8 cellular contexts compared by ENCODE assay signal in the genomic region with DNA sequence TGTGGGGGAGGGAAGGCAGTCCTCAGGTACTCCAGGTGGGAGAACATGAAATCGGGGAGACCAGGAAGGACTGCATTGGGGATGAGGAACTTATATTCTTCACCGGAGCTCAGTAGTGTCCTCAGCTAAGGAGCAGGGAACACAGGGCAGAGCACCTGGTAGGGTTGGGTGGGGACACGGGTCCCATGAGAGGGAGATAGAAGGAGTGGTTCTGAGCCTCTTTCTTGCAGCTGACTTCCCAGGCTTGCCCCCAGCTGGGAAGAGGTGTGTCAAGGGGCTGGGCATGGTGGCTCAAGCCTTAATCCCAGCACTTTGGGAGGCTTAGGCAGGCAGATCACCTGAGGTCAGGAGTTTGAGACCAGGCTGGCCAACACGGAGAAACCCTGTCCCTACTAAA. TPM values are rescaled to one million over a fixed set of nuclear protein-coding genes. Genes with fewer than 3 reads are reported as not detected.
DNase-seq lines count a peak whose midpoint lies in the region; ATAC-seq lines count a peak whose summit lies in the region.

No MANE protein-coding gene starts in this region.

- H3K36me3 ChIP-seq in iPS-20b (ENCODE audit: insufficient read depth, low read depth, low read length) (no peaks in the 10 kb centered on the region), stomach smooth muscle (ENCODE audit: control insufficient read depth in 2 of 2, insufficient read depth in 2 of 2, low read length in 2 of 2) (no peaks in the 10 kb centered on the region)

- peaks cover 6% of the 10 kb centered on the region for H3K36me3 Mint-ChIP-seq in T-helper 2 cell treated with Interferon-gamma antibody and Interleukin-4, amounts not matched to agents 5 μg/mL and 100 μg/mL, for 36 hours (ENCODE audit: low read depth)
- H3K36me3 Mint-ChIP-seq in activated naive CD8-positive, alpha-beta T cell = no peaks in the 10 kb centered on the region

- peak overlapping the region; percentile 89 for H3K27ac Mint-ChIP-seq in T-helper 2 cell treated with Interferon-gamma antibody and Interleukin-4, amounts not matched to agents 5 μg/mL and 100 μg/mL, for 36 hours
- peak overlapping the region; percentile 94 for H3K27ac Mint-ChIP-seq in activated naive CD8-positive, alpha-beta T cell

- peak overlapping the region; percentile 86; the same call in 1 of the 2 replicates for H3K9ac ChIP-seq in iPS-20b (ENCODE audit: low read depth, low read length)
- no peak overlapping the region for H3K9ac ChIP-seq in stomach smooth muscle (ENCODE audit: low read length in 2 of 2)

- no peaks in the 10 kb centered on the region for H3K9me3 Mint-ChIP-seq in T-helper 2 cell treated with Interferon-gamma antibody and Interleukin-4, amounts not matched to agents 5 μg/mL and 100 μg/mL, for 36 hours
- no peaks in the 10 kb centered on the region for H3K9me3 Mint-ChIP-seq in activated naive CD8-positive, alpha-beta T cell (ENCODE audit: low read depth)

- ATAC-seq in GM19467 (IDR thresholded peaks at IDR 0.05; ENCODE audit: unreplicated experiment) (no peak), left colon (no peak)

- DNase-seq in T-helper 2 cell treated with Interferon-gamma antibody and Interleukin-4, amounts not matched to agents 5 μg/mL and 100 μg/mL, for 36 hours (ENCODE audit: low spot score) = no peak
- DNase-seq in T-helper 2 cell (no peak), left colon (no peak), EL (no peak)

- intact Hi-C loops in left colon (cut with DNase I, micrococcal nuclease) = no loop called here

- no peak overlapping the region for H3K27ac ChIP-seq in iPS-20b (ENCODE audit: low read length)
- peak overlapping the region; percentile 37 for H3K27ac ChIP-seq in stomach smooth muscle (ENCODE audit: low read length)

- peaks cover 14% of the 10 kb centered on the region for H3K27me3 Mint-ChIP-seq in T-helper 2 cell treated with Interferon-gamma antibody and Interleukin-4, amounts not matched to agents 5 μg/mL and 100 μg/mL, for 36 hours (ENCODE audit: low read depth)
- H3K27me3 Mint-ChIP-seq in activated naive CD8-positive, alpha-beta T cell = no peaks in the 10 kb centered on the region

- H3K4me1 Mint-ChIP-seq in T-helper 2 cell treated with Interferon-gamma antibody and Interleukin-4, amounts not matched to agents 5 μg/mL and 100 μg/mL, for 36 hours (ENCODE audit: low read depth) = peaks cover 50% of the 10 kb centered on the region
- peaks cover 43% of the 10 kb centered on the region for H3K4me1 Mint-ChIP-seq in activated naive CD8-positive, alpha-beta T cell (ENCODE audit: low read depth)

- peaks cover 32% of the 10 kb centered on the region for H3K4me1 ChIP-seq in iPS-20b (ENCODE audit: insufficient read depth, low read length)
- H3K4me1 ChIP-seq in stomach smooth muscle (ENCODE audit: control insufficient read depth, insufficient read depth, low read length) = peaks cover 57% of the 10 kb centered on the region

- peak overlapping the region; percentile 72 for H3K4me3 Mint-ChIP-seq in T-helper 2 cell treated with Interferon-gamma antibody and Interleukin-4, amounts not matched to agents 5 μg/mL and 100 μg/mL, for 36 hours
- peak overlapping the region; percentile 86 for H3K4me3 Mint-ChIP-seq in activated naive CD8-positive, alpha-beta T cell

- H3K9me3 ChIP-seq in iPS-20b (ENCODE audit: insufficient read depth, low read depth, low read length) = no peaks in the 10 kb centered on the region
- H3K9me3 ChIP-seq in stomach smooth muscle (ENCODE audit: control insufficient read depth in 2 of 2, low read length in 2 of 2) = no peaks in the 10 kb centered on the region

- peak overlapping the region; percentile 90 for H3K4me3 ChIP-seq in iPS-20b (ENCODE audit: low read length)
- H3K4me3 ChIP-seq in stomach smooth muscle (ENCODE audit: low read length in 2 of 2) = peak overlapping the region in 1 of 2 donors; percentile 86

- H3K27me3 ChIP-seq in iPS-20b (ENCODE audit: insufficient read depth, low read length) (peaks cover 27% of the 10 kb centered on the region), stomach smooth muscle (ENCODE audit: control insufficient read depth in 1 of 2, insufficient read depth in 2 of 2, low read length in 2 of 2) (peaks cover 10 to 16% of the 10 kb centered on the region in 2 donors)

RNA-seq across cellular contexts. Expression of gene FHOD1, which starts 2.1 kb away (rescaled TPM):
- 10 to 100 TPM; 29.7 to 42.7 TPM for total RNA-seq in left colon

RNA-seq across cellular contexts. Expression of gene SLC9A5, which starts 3.6 kb away (rescaled TPM):
- 1 to 10 TPM in 1 of 2 donors, under 1 TPM in 1; 0.61 to 1.3 TPM for total RNA-seq in left colon

RNA-seq across cellular contexts. Expression of gene TMEM208, which starts 18.3 kb away (rescaled TPM):
- total RNA-seq in left colon = 10 to 100 TPM; 40.7 to 42.0 TPM

RNA-seq across cellular contexts. Expression of gene PLEKHG4, which starts 34.1 kb away (rescaled TPM):
- total RNA-seq in left colon = 10 to 100 TPM in 1 of 2 donors, 1 to 10 TPM in 1; 7.7 to 11.9 TPM

RNA-seq across cellular contexts. Expression of gene ELMO3, which starts 46.3 kb away (rescaled TPM):
- 10 to 100 TPM; 58.1 to 60.5 TPM for total RNA-seq in left colon
